In the genomic region with DNA sequence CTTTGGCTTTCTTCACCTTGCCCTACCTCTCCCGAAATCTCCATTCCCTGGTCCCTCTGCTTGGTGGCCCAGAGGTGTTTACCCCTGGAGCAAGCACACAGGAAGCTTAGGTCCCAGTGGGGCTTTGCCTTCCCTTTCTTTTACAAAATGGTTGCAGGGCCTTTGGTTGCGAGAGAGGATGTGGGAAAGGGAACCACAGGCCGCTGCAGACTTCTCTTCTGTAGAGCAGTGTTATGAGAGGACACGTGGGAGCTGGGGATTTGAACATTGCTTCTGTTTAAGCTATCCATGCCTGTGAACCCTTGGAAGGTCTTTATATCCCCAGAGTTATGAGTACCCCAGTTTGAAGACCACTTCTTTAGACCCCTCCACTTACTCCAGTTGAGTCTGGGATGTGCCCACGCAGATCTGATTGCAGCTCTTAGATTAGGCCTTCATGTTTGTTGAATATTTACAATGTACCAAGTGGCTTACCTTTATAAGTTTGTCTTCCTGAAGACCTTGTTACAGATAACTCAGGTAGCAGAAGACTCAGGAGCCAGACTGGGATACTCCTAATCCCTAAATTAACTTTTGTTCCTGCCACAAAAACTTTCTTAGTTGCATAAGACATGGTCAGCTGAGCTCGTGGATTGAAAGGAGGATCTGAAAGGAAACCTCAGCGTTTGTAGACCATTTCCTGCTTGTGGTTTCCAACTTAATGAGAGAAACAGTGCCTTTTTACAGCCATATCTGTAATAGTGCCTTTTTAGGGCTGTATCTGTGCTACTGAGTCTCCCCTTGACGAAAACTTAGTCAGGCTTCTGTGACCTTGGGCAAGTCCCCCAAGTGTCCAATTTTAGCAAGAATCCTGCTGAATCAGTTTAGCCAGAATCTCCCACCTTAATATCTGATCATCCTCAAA, we compare ENCODE assay signal across 8 cellular contexts. TPM values are rescaled to one million over a fixed set of nuclear protein-coding genes. Genes with fewer than 3 reads are reported as not detected.
DNase-seq lines count a peak whose midpoint lies in the region; ATAC-seq and TF ChIP-seq lines count a peak whose summit lies in the region.

No MANE protein-coding gene starts in this region.

- H3K27me3 ChIP-seq in upper lobe of right lung = no peaks in the 10 kb centered on the region

- H3K27ac ChIP-seq in upper lobe of right lung = peak overlapping the region; percentile 12

- H3K4me1 ChIP-seq in upper lobe of right lung = peaks cover 10% of the 10 kb centered on the region

- DNase-seq in stimulated activated CD4-positive, alpha-beta T cell treated with anti-CD3 and anti-CD28 coated beads, Interleukin-12 subunit alpha, Interleukin-12 subunit beta, amount 100 ng/mL, for 48 hours (ENCODE audit: low read depth in 2 of 3, low spot score in 1 of 3) = peak; percentile 3 to 15 (median 5)
- no peak for DNase-seq in stimulated activated CD4-positive, alpha-beta T cell treated with anti-CD3 and anti-CD28 coated beads, Interleukin-12 subunit alpha, Interleukin-12 subunit beta, amount 100 ng/mL, for 4 hours
- peak; percentile 60 for DNase-seq in RPMI7951 (ENCODE audit: low read depth)
- peak; percentile 28 for DNase-seq in fibroblast of villous mesenchyme (ENCODE audit: low read depth)
- DNase-seq in upper lobe of right lung = no peak
- no peak for DNase-seq in superior temporal gyrus (ENCODE audit: extremely low spot score)
- DNase-seq in foreskin fibroblast = no peak

- H3K4me3 ChIP-seq in fibroblast of villous mesenchyme (ENCODE audit: low read depth, low read length) = no peak overlapping the region
- H3K4me3 ChIP-seq in upper lobe of right lung = no peak overlapping the region
- H3K4me3 ChIP-seq in foreskin fibroblast (ENCODE audit: low read depth in 1 of 2, low read length in 2 of 2) = no peak overlapping the region

- TF ChIP-seq CTCF in fibroblast of villous mesenchyme (IDR thresholded peaks at IDR 0.05; ENCODE audit: insufficient read depth, low read depth, low read length) (no peak), upper lobe of right lung (IDR thresholded peaks at IDR 0.05) (no peak), foreskin fibroblast (IDR thresholded peaks at IDR 0.05; ENCODE audit: low read depth, low read length) (no peak)

- intact Hi-C loops in upper lobe of right lung (cut with DNase I) = no loop called here

- no peaks in the 10 kb centered on the region for H3K9me3 ChIP-seq in upper lobe of right lung

- peak; percentile 97 for ATAC-seq in HG02943 (IDR thresholded peaks at IDR 0.05; ENCODE audit: low read depth, unreplicated experiment)
- peak; percentile 90 for ATAC-seq in upper lobe of right lung

- H3K36me3 ChIP-seq in upper lobe of right lung = no peaks in the 10 kb centered on the region

RNA-seq across cellular contexts. Expression of gene IVNS1ABP, which starts 21.9 kb away (rescaled TPM):
- 57.1 and 67.0 TPM in 2 replicates for total RNA-seq in RPMI7951 (2014; rRNA removed; shearing (Covaris generic))
- total RNA-seq in fibroblast of villous mesenchyme (35.4 and 76.0 TPM in 2 replicates), upper lobe of right lung (88.6 TPM)

Comparison
In these comparisons a context has a peak if more than half of its experiments do, and no peak if none do; other contexts are left out.
1. DNase-seq: peak in stimulated activated CD4-positive, alpha-beta T cell treated with anti-CD3 and anti-CD28 coated beads, Interleukin-12 subunit alpha, Interleukin-12 subunit beta, amount 100 ng/mL, for 48 hours (3 of 3), RPMI7951 (single experiment) and fibroblast of villous mesenchyme (single experiment); none in stimulated activated CD4-positive, alpha-beta T cell treated with anti-CD3 and anti-CD28 coated beads, Interleukin-12 subunit alpha, Interleukin-12 subunit beta, amount 100 ng/mL, for 4 hours (single experiment), upper lobe of right lung (single experiment), superior temporal gyrus (single experiment) and foreskin fibroblast (0 of 2).